Comparison of ENCODE assay signal across 1 cellular context in genomic region chr4:184282895-184283654, GRCh38.
TF ChIP-seq lines count a peak whose summit lies in the region.

No MANE protein-coding gene starts in this region.

TF ChIP-seq in GM23338, 12 proteins besides CTCF, POLR2A, EP300 and RAD21 (continued from another document):
- TF ChIP-seq REST (IDR thresholded peaks at IDR 0.05; ENCODE audit: unreplicated experiment): no peak
- TF ChIP-seq JUNB (IDR thresholded peaks at IDR 0.05; ENCODE audit: unreplicated experiment): no peak
- no peak for TF ChIP-seq NANOG (IDR thresholded peaks at IDR 0.05; ENCODE audit: borderline replicate concordance)
- no peak for TF ChIP-seq EZH2 (IDR thresholded peaks at IDR 0.05; ENCODE audit: low read depth, unreplicated experiment)
- TF ChIP-seq CREB1 (CRISPR knock-in tag; IDR thresholded peaks at IDR 0.05; ENCODE audit: low read depth): no peak
- no peak for TF ChIP-seq STAT1 (IDR thresholded peaks at IDR 0.05; ENCODE audit: unreplicated experiment)
